Comparison of ENCODE assay signal across 8 cellular contexts in genomic region chr7:136009488-136010079, GRCh38. TPM values are rescaled to one million over a fixed set of nuclear protein-coding genes. Genes with fewer than 3 reads are reported as not detected.
DNase-seq lines count a peak whose midpoint lies in the region; ATAC-seq and TF ChIP-seq lines count a peak whose summit lies in the region.

No MANE protein-coding gene starts in this region.

- peak; percentile 20 for DNase-seq in GM10266 (ENCODE audit: extremely low spot score)
- peak; percentile 4 for DNase-seq in MV-4-11 (lab: John Stamatoyannopoulos, UW)
- DNase-seq in SK-N-DZ (ENCODE audit: low spot score), result peak; percentile 60
- peak; percentile 77 for DNase-seq in fibroblast of peridontal ligament (ENCODE audit: extremely low read depth)
- peak; percentile 59 for DNase-seq in pons (ENCODE audit: low spot score)
- no peak for DNase-seq in stimulated activated CD4-positive, alpha-beta T cell treated with anti-CD3 and anti-CD28 coated beads, Interleukin-15, amount 100 ng/mL, for 24 hours
- DNase-seq in posterior cingulate gyrus, result no peak

- no peak for ATAC-seq in HG03342 (IDR thresholded peaks at IDR 0.05; ENCODE audit: unreplicated experiment)

- intact Hi-C loops in posterior cingulate gyrus (cut with DNase I), result loop anchor here (1.0 kb wide), 1 partner anchor 208 kb away; no protein-coding TSS in a partner anchor

- peak; percentile 58 for TF ChIP-seq CTCF in GM10266 (IDR thresholded peaks at IDR 0.05; ENCODE audit: control insufficient read depth, insufficient read depth, low read depth, missing control alignments)

RNA-seq across cellular contexts. Expression of gene MTPN, which starts 32.4 kb away (rescaled TPM):
- polyA plus RNA-seq in SK-N-DZ (2014; cell fraction: cytosol; rRNA removed), result 115 and 117 TPM in 2 replicates
- polyA plus RNA-seq in SK-N-DZ (2014; cell fraction: nucleus; rRNA removed), result 38.9 and 41.0 TPM in 2 replicates

Comparison
In these comparisons a context has a peak if more than half of its experiments do, and no peak if none do; other contexts are left out.
1. DNase-seq: peak in GM10266 (single experiment), MV-4-11 (single experiment), SK-N-DZ (single experiment), fibroblast of peridontal ligament (single experiment) and pons (single experiment); none in stimulated activated CD4-positive, alpha-beta T cell treated with anti-CD3 and anti-CD28 coated beads, Interleukin-15, amount 100 ng/mL, for 24 hours (single experiment) and posterior cingulate gyrus (0 of 10).